ENCODE assay signal across 8 cellular contexts in genomic region chr3:15859507-15860013, GRCh38.
DNase-seq lines count a peak whose midpoint lies in the region; ATAC-seq and TF ChIP-seq lines count a peak whose summit lies in the region.

No MANE protein-coding gene starts in this region.

- H3K27me3 ChIP-seq in Panc1 (ENCODE audit: control insufficient read depth, insufficient read depth, low read length), result no peaks in the 10 kb centered on the region
- no peaks in the 10 kb centered on the region for H3K27me3 ChIP-seq in naive thymus-derived CD4-positive, alpha-beta T cell (ENCODE audit: control insufficient read depth in 2 of 2, insufficient read depth in 2 of 2, low read length in 2 of 2)

- CTCF ChIA-PET in Panc1 (lab: Charles Lee), result no interaction called here
- CTCF ChIA-PET in naive thymus-derived CD4-positive, alpha-beta T cell (lab: Charles Lee), result no interaction called here

- H3K4me3 Mint-ChIP-seq in IgD-negative memory B cell, result peak overlapping the region; percentile 88 to 100 (median 96)
- peak overlapping the region; percentile 85 to 99 (median 95) for H3K4me3 Mint-ChIP-seq in naive thymus-derived CD4-positive, alpha-beta T cell
- peak overlapping the region; percentile 93 for H3K4me3 Mint-ChIP-seq in stimulated activated effector memory CD8-positive, alpha-beta T cell treated with anti-CD3 and anti-CD28 coated beads, Interleukin-12 subunit alpha, Interleukin-12 subunit beta, amount 100 ng/mL, for 72 hours

- no peaks in the 10 kb centered on the region for H3K9me3 Mint-ChIP-seq in IgD-negative memory B cell
- H3K9me3 Mint-ChIP-seq in naive thymus-derived CD4-positive, alpha-beta T cell, result peaks cover 0 to 3% (median 0%) of the 10 kb centered on the region in 11 donors
- H3K9me3 Mint-ChIP-seq in stimulated activated effector memory CD8-positive, alpha-beta T cell treated with anti-CD3 and anti-CD28 coated beads, Interleukin-12 subunit alpha, Interleukin-12 subunit beta, amount 100 ng/mL, for 72 hours, result no peaks in the 10 kb centered on the region

- peak overlapping the region; percentile 71 to 74 for H3K4me3 ChIP-seq in Panc1 (ENCODE audit: low read depth in 2 of 2, low read length in 2 of 2)
- peak overlapping the region; percentile 63 for H3K4me3 ChIP-seq in naive thymus-derived CD4-positive, alpha-beta T cell (ENCODE audit: low read length)

- no peak overlapping the region for H3K27ac ChIP-seq in Panc1 (ENCODE audit: low read length)
- H3K27ac ChIP-seq in naive thymus-derived CD4-positive, alpha-beta T cell (ENCODE audit: low read depth, low read length), result peak overlapping the region; percentile 77

- peaks cover 11 to 34% (median 21%) of the 10 kb centered on the region in 3 donors for H3K4me1 Mint-ChIP-seq in IgD-negative memory B cell
- H3K4me1 Mint-ChIP-seq in naive thymus-derived CD4-positive, alpha-beta T cell, result peaks cover 21 to 50% (median 43%) of the 10 kb centered on the region in 7 donors
- H3K4me1 Mint-ChIP-seq in stimulated activated effector memory CD8-positive, alpha-beta T cell treated with anti-CD3 and anti-CD28 coated beads, Interleukin-12 subunit alpha, Interleukin-12 subunit beta, amount 100 ng/mL, for 72 hours, result peaks cover 21% of the 10 kb centered on the region

- DNase-seq in DMS79 (lab: John Stamatoyannopoulos, UW) (peak; percentile 1), Panc1 (ENCODE audit: low read depth, low spot score) (no peak), activated T-helper 1 cell treated with Interleukin-2 at 50 U/mL for 16 hours (ENCODE audit: low read depth) (peak; percentile 65), fibroblast of gingiva (ENCODE audit: low read depth) (peak; percentile 75)
- peak; percentile 57 to 86 (median 71) for DNase-seq in naive thymus-derived CD4-positive, alpha-beta T cell
- DNase-seq in stimulated activated effector memory CD8-positive, alpha-beta T cell treated with anti-CD3 and anti-CD28 coated beads, Interleukin-12 subunit alpha, Interleukin-12 subunit beta, amount 100 ng/mL, for 72 hours (ENCODE audit: low spot score in 2 of 2), result peak; percentile 67 to 86

- TF ChIP-seq CTCF in Panc1 (IDR thresholded peaks at IDR 0.05), result no peak

- in situ Hi-C loops in Panc1 (cut with HindIII; ENCODE audit: low pct_unique_long_range_greater_than_20kb, low sequenced_read_pairs), result no loop called here

- intact Hi-C loops in Panc1 (cut with micrococcal nuclease; ENCODE audit: unreplicated experiment), result no loop called here
- intact Hi-C loops in naive thymus-derived CD4-positive, alpha-beta T cell (cut with micrococcal nuclease), result loop anchor here (1.0 to 5.0 kb wide), 12 partner anchors 43 to 1457 kb away; partner anchors contain the start of genes BTD (in 2 of the 2), CAPN7 (in 2 of the 2), EAF1 (in 2 of the 2) and HACL1 (in 2 of the 2)

- H3K36me3 Mint-ChIP-seq in IgD-negative memory B cell, result peaks cover under 1% of the 10 kb centered on the region
- H3K36me3 Mint-ChIP-seq in naive thymus-derived CD4-positive, alpha-beta T cell, result peaks cover 0 to 17% (median 6%) of the 10 kb centered on the region in 5 donors
- H3K36me3 Mint-ChIP-seq in stimulated activated effector memory CD8-positive, alpha-beta T cell treated with anti-CD3 and anti-CD28 coated beads, Interleukin-12 subunit alpha, Interleukin-12 subunit beta, amount 100 ng/mL, for 72 hours, result no peaks in the 10 kb centered on the region

- POLR2A ChIA-PET in Panc1 (lab: Charles Lee), result no interaction called here
- POLR2A ChIA-PET in naive thymus-derived CD4-positive, alpha-beta T cell (lab: Charles Lee), result no interaction called here

- H3K27ac Mint-ChIP-seq in IgD-negative memory B cell, result peak overlapping the region; percentile 90 to 98 (median 92)
- H3K27ac Mint-ChIP-seq in naive thymus-derived CD4-positive, alpha-beta T cell, result peak overlapping the region in 6 of 9 donors; percentile 76 to 98 (median 92)
- peak overlapping the region; percentile 94 for H3K27ac Mint-ChIP-seq in stimulated activated effector memory CD8-positive, alpha-beta T cell treated with anti-CD3 and anti-CD28 coated beads, Interleukin-12 subunit alpha, Interleukin-12 subunit beta, amount 100 ng/mL, for 72 hours

- H3K4me1 ChIP-seq in Panc1 (ENCODE audit: control insufficient read depth, insufficient read depth, low read length), result peaks cover 18% of the 10 kb centered on the region; the same call in 1 of the 2 replicates
- H3K4me1 ChIP-seq in naive thymus-derived CD4-positive, alpha-beta T cell (ENCODE audit: control insufficient read depth in 2 of 2, insufficient read depth in 2 of 2, low read length in 2 of 2), result peaks cover 12 to 14% of the 10 kb centered on the region in 2 donors

- H3K36me3 ChIP-seq in Panc1 (ENCODE audit: control insufficient read depth, insufficient read depth, low read length), result no peaks in the 10 kb centered on the region
- H3K36me3 ChIP-seq in naive thymus-derived CD4-positive, alpha-beta T cell (ENCODE audit: control insufficient read depth in 2 of 3, insufficient read depth in 3 of 3, low read length in 3 of 3), result no peaks in the 10 kb centered on the region

- H3K27me3 Mint-ChIP-seq in IgD-negative memory B cell, result no peaks in the 10 kb centered on the region
- H3K27me3 Mint-ChIP-seq in naive thymus-derived CD4-positive, alpha-beta T cell, result peaks cover 0 to 10% (median 0%) of the 10 kb centered on the region in 5 donors

- peak; percentile 82 for ATAC-seq in GM21576 (IDR thresholded peaks at IDR 0.05; ENCODE audit: unreplicated experiment)
- peak; percentile 93 for ATAC-seq in Panc1
- peak; percentile 91 for ATAC-seq in naive thymus-derived CD4-positive, alpha-beta T cell
- peak; percentile 88 for ATAC-seq in stimulated activated effector memory CD8-positive, alpha-beta T cell treated with anti-CD3 and anti-CD28 coated beads, Interleukin-12 subunit alpha, Interleukin-12 subunit beta, amount 100 ng/mL, for 72 hours

- no TSS peak for BruUV-seq in Panc1 (replicated peaks; lab: Mats Ljungman, UMichigan)

- H3K9me3 ChIP-seq in Panc1 (ENCODE audit: control insufficient read depth, insufficient read depth, low read depth, low read length), result no peaks in the 10 kb centered on the region
- H3K9me3 ChIP-seq in naive thymus-derived CD4-positive, alpha-beta T cell (ENCODE audit: control insufficient read depth in 2 of 3, low read length in 3 of 3), result no peaks in the 10 kb centered on the region
